ENCODE assay signal across 19 cellular contexts in genomic region chr9:4969130-4969529, GRCh38.
"Had no signal": no experiment of that assay in that cellular context is flagged by ENCODE, and none has a peak within 500 bp of the region (broad histone marks: within the 10 kb centered on the region; RNA-seq: fewer than 3 reads in every experiment).

No MANE protein-coding gene starts in this region.

- H3K9me3 Mint-ChIP-seq: endodermal cell had no signal

- ATAC-seq: activated T-cell treated with anti-CD3 and anti-CD28 coated beads, Interleukin-2, amount 50 U/mL, for 4 hours; gastrocnemius medialis; left colon; right cardiac atrium; SK-N-SH treated with all-trans-retinoic acid at 6 μM for 48 hours; T-cell had no signal

- H3K27ac Mint-ChIP-seq: activated B cell treated with CpG ODN at 0.5 μM for 24 hours, endodermal cell, memory B cell, T-cell had no signal

- H3K4me3 Mint-ChIP-seq: activated B cell treated with CpG ODN at 0.5 μM for 24 hours, endodermal cell, memory B cell, T-cell had no signal

- DNase-seq: activated B cell treated with CpG ODN at 0.5 μM for 24 hours; activated gamma-delta T cell; activated T-cell treated with anti-CD3 and anti-CD28 coated beads, Interleukin-2, amount 50 U/mL, for 4 hours; cerebellar nuclear complex; cortex of kidney; endodermal cell; esophagus squamous epithelium; gastrocnemius medialis; head of caudate nucleus; left colon; nucleus accumbens; right cardiac atrium; stimulated activated CD4-positive, alpha-beta T cell treated with anti-CD3 and anti-CD28 coated beads, Interleukin-12 subunit alpha, Interleukin-12 subunit beta, amount 100 ng/mL, for 4 hours; stimulated activated CD4-positive, alpha-beta T cell treated with anti-CD3 and anti-CD28 coated beads, Interleukin-4, amount 100 ng/mL, for 4 hours; T-cell; trophoblast cell; uterus had no signal

- H3K27me3 Mint-ChIP-seq: activated B cell treated with CpG ODN at 0.5 μM for 24 hours, memory B cell, T-cell had no signal
